Comparison of ENCODE assay signal across 9 cellular contexts in genomic region chr21:44927587-44928461, GRCh38. TPM values are rescaled to one million over a fixed set of nuclear protein-coding genes. Genes with fewer than 3 reads are reported as not detected.
DNase-seq lines count a peak whose midpoint lies in the region; ATAC-seq, FAIRE-seq and TF ChIP-seq lines count a peak whose summit lies in the region.
"Had no signal": no experiment of that assay in that cellular context is flagged by ENCODE, and none has a peak within 500 bp of the region (broad histone marks: within the 10 kb centered on the region; RNA-seq: fewer than 3 reads in every experiment).

No MANE protein-coding gene starts in this region.

- peak overlapping the region; percentile 11 to 53; a peak in 3 of 4 replicates for H3K4me2 ChIP-seq in H1 (ENCODE audit: insufficient read depth in 1 of 2, low read depth in 2 of 2, low read length in 2 of 2)
- H3K4me2 ChIP-seq in neural progenitor cell, result peak overlapping the region; percentile 60

- H3K79me2 ChIP-seq in H1 (ENCODE audit: control insufficient read depth in 1 of 2, insufficient read depth in 2 of 2, low read length in 2 of 2) (no peaks in the 10 kb centered on the region), neural progenitor cell (ENCODE audit: low read depth) (no peaks in the 10 kb centered on the region)

- WGBS in H1 (ENCODE audit: extremely low coverage in 1 of 2, insufficient coverage in 1 of 2, insufficient read length in 1 of 2, insufficient replicate concordance in 2 of 2, low coverage in 1 of 2, low lambda C conversion rate in 2 of 2, missing lambda C conversion rate in 1 of 2), 2 experiments, result 41% methylated on average over 15 of the region's 19 CpGs; no CpG with 5 or more reads in 1 of the 2 experiments

- no peak overlapping the region for H4K5ac ChIP-seq in H1 (ENCODE audit: insufficient read length, low read depth, low read length)

- peak overlapping the region; percentile 60; the same call in 1 of the 2 replicates for H2BK12ac ChIP-seq in H1 (ENCODE audit: low read depth, low read length)

- no peak overlapping the region for H2BK120ac ChIP-seq in H1 (replicated peaks; ENCODE audit: low read depth, low read length)

- no peak overlapping the region for H4K91ac ChIP-seq in H1 (replicated peaks; ENCODE audit: insufficient read length, low read length)

- H2BK15ac ChIP-seq in H1 (ENCODE audit: low read length), result 0 out of 2 replicates have a peak overlapping the region, but pooled peaks have one; percentile 46

- 0 out of 2 replicates have a peak overlapping the region, but pooled peaks have one; percentile 22 for H4K8ac ChIP-seq in H1 (ENCODE audit: extremely low read depth, insufficient read depth, low read length)

- H2AFZ ChIP-seq in H1 (ENCODE audit: low read length) (no peak overlapping the region), neural progenitor cell (replicated peaks) (peak overlapping the region; percentile 45)

- H3K14ac ChIP-seq in H1 (ENCODE audit: insufficient read length), result no peak overlapping the region

- H3K4me1 Mint-ChIP-seq in activated CD4-positive, alpha-beta memory T cell treated with anti-CD3 and anti-CD28 coated beads, Interleukin-2, amount 10 ng/mL, durations not matched to agents 7 days and 5 days, result peaks cover 77% of the 10 kb centered on the region
- H3K4me1 Mint-ChIP-seq in neural progenitor cell, result peaks cover 36% of the 10 kb centered on the region

- peak overlapping the region; percentile 94 for H3K4me3 Mint-ChIP-seq in activated CD4-positive, alpha-beta memory T cell treated with anti-CD3 and anti-CD28 coated beads, Interleukin-2, amount 10 ng/mL, durations not matched to agents 7 days and 5 days
- H3K4me3 Mint-ChIP-seq in neural progenitor cell, result no peak overlapping the region

- TF ChIP-seq POLR2A in H1 (IDR thresholded peaks at IDR 0.05; ENCODE audit: control extremely low read depth in 1 of 2, low read depth in 2 of 2, low read length in 2 of 2), result no peak

- H3K23ac ChIP-seq in H1 (ENCODE audit: insufficient read length), result no peak overlapping the region

- H3K4me1 ChIP-seq in H1 (replicated peaks in 1 of 4; ENCODE audit: control insufficient read depth in 3 of 4, insufficient read depth in 4 of 4, low read length in 3 of 4) (peaks cover 0 to 28% (median 20%) of the 10 kb centered on the region in 4 experiments; a peak in 5 of 7 replicates), neural progenitor cell (peaks cover 21% of the 10 kb centered on the region), upper lobe of right lung (peaks cover 60% of the 10 kb centered on the region)

- no peak for TF ChIP-seq RAD21 in H1 (IDR thresholded peaks at IDR 0.05 in 1 of 2, conservative IDR thresholded peaks at IDR 0.05 in 1 of 2; ENCODE audit: low read depth in 2 of 2, low read length in 2 of 2)

- POLR2A ChIA-PET in activated CD4-positive, alpha-beta memory T cell treated with anti-CD3 and anti-CD28 coated beads, Interleukin-2, amount 10 ng/mL, durations not matched to agents 7 days and 5 days (lab: Charles Lee), result interaction anchor here (0.8 to 9.1 kb wide), 18 partner anchors 10 to 160 kb away, joined by 3 to 203 read pairs (median 4); partner anchors contain the start of genes PTTG1IP, SLX9 and UBE2G2
- POLR2A ChIA-PET in H1 (lab: Charles Lee; ENCODE audit: partially characterized antibody), result interaction anchor here (0.6 to 1.6 kb wide), 5 partner anchors 9 to 541 kb away, joined by 4 to 5 read pairs (median 4); no protein-coding TSS in a partner anchor

- H3K79me1 ChIP-seq in H1 (ENCODE audit: low read depth, low read length), result no peaks in the 10 kb centered on the region

- peaks cover 23 to 73% (median 60%) of the 10 kb centered on the region in 4 experiments for H3K27me3 ChIP-seq in H1 (replicated peaks in 1 of 4; ENCODE audit: control insufficient read depth in 3 of 4, extremely low read depth in 1 of 4, insufficient read depth in 3 of 4, low read length in 3 of 4)
- H3K27me3 ChIP-seq in neural progenitor cell, result peaks cover 97% of the 10 kb centered on the region
- peaks cover 20% of the 10 kb centered on the region for H3K27me3 ChIP-seq in upper lobe of right lung

- no peaks in the 10 kb centered on the region for H3K27me3 Mint-ChIP-seq in activated CD4-positive, alpha-beta memory T cell treated with anti-CD3 and anti-CD28 coated beads, Interleukin-2, amount 10 ng/mL, durations not matched to agents 7 days and 5 days
- H3K27me3 Mint-ChIP-seq in neural progenitor cell (ENCODE audit: insufficient read depth, low read depth), result peaks cover 26% of the 10 kb centered on the region

- peak overlapping the region; percentile 82 for H3K4me3 ChIP-seq in GM12865 (ENCODE audit: low read depth, low read length)
- peak overlapping the region in 1 of 4 experiments; percentile 45; a peak in 1 of 8 replicates for H3K4me3 ChIP-seq in H1 (ENCODE audit: extremely low read depth in 1 of 4, insufficient read depth in 2 of 4, low read depth in 3 of 4, low read length in 4 of 4)
- no peak overlapping the region for H3K4me3 ChIP-seq in neural progenitor cell
- H3K4me3 ChIP-seq in upper lobe of right lung, result peak overlapping the region; percentile 23
- H3K4me3 ChIP-seq: body of pancreas had no signal

- H3K36me3 ChIP-seq in H1 (ENCODE audit: control insufficient read depth in 2 of 4, insufficient read depth in 4 of 4, low read length in 3 of 4) (peaks cover 0 to 4% (median 0%) of the 10 kb centered on the region in 4 experiments; a peak in 1 of 8 replicates), neural progenitor cell (no peaks in the 10 kb centered on the region), upper lobe of right lung (no peaks in the 10 kb centered on the region)

- peak; percentile 53 for ATAC-seq in upper lobe of right lung
- ATAC-seq: body of pancreas had no signal

- peaks cover 25% of the 10 kb centered on the region for H3K36me3 Mint-ChIP-seq in activated CD4-positive, alpha-beta memory T cell treated with anti-CD3 and anti-CD28 coated beads, Interleukin-2, amount 10 ng/mL, durations not matched to agents 7 days and 5 days (ENCODE audit: low read depth)
- H3K36me3 Mint-ChIP-seq in neural progenitor cell, result peaks cover 2% of the 10 kb centered on the region

- FAIRE-seq in H1 (lab: Jason Lieb, UNC), result no peak

- no peak overlapping the region for H3K4ac ChIP-seq in H1 (replicated peaks; ENCODE audit: insufficient read length, low read depth, low read length)

- peaks cover 7% of the 10 kb centered on the region; the same call in 1 of the 2 replicates for H3K23me2 ChIP-seq in H1 (ENCODE audit: low read depth, low read length)

- no peak for TF ChIP-seq EP300 in H1 (IDR thresholded peaks at IDR 0.05; ENCODE audit: borderline replicate concordance in 1 of 2, low read depth in 2 of 2, low read length in 2 of 2)

- H3K18ac ChIP-seq in H1 (ENCODE audit: extremely low read depth, low read length), result no peak overlapping the region; the same call in 1 of the 2 replicates

- TF ChIP-seq CTCF in GM12865 (IDR thresholded peaks at IDR 0.05; ENCODE audit: insufficient read depth, low read depth, low read length, missing control alignments), result no peak
- no peak for TF ChIP-seq CTCF in H1 (IDR thresholded peaks at IDR 0.05; ENCODE audit: control extremely low read depth in 1 of 3, insufficient read depth in 1 of 3, low read depth in 1 of 3, low read length in 3 of 3)
- TF ChIP-seq CTCF in neural progenitor cell (IDR thresholded peaks at IDR 0.05), result no peak
- TF ChIP-seq CTCF in upper lobe of right lung (IDR thresholded peaks at IDR 0.05), result no peak

- DNase-seq in GM12865 (ENCODE audit: low read depth), result peak; percentile 89
- peak; percentile 81 for DNase-seq in M059J (ENCODE audit: low read depth)
- peak; percentile 89 for DNase-seq in activated CD4-positive, alpha-beta memory T cell treated with anti-CD3 and anti-CD28 coated beads, Interleukin-2, amount 10 ng/mL, durations not matched to agents 7 days and 5 days
- no peak for DNase-seq in H1 (ENCODE audit: low read depth in 1 of 2, low spot score in 2 of 2)
- DNase-seq in neural progenitor cell (ENCODE audit: low spot score), result no peak
- peak; percentile 81 for DNase-seq in upper lobe of right lung
- DNase-seq in SK-N-DZ (ENCODE audit: low spot score), result no peak
- no peak for DNase-seq in Ammon's horn (ENCODE audit: low spot score)

- no peak overlapping the region for H2BK20ac ChIP-seq in H1 (ENCODE audit: low read length)

- H3K27ac ChIP-seq in H1 (ENCODE audit: low read depth, low read length) (no peak overlapping the region), neural progenitor cell (no peak overlapping the region), upper lobe of right lung (peak overlapping the region; percentile 60)

- H4K20me1 ChIP-seq in H1 (replicated peaks in 1 of 2; ENCODE audit: control insufficient read depth in 1 of 2, insufficient read depth in 2 of 2, low read length in 2 of 2), result peaks cover 0 to 3% of the 10 kb centered on the region in 2 experiments
- peaks cover 5% of the 10 kb centered on the region for H4K20me1 ChIP-seq in neural progenitor cell (ENCODE audit: low read depth)

- no peak overlapping the region; the same call in 1 of the 2 replicates for H2AK5ac ChIP-seq in H1 (ENCODE audit: low read depth, low read length)

- intact Hi-C loops in upper lobe of right lung (cut with DNase I), result no loop called here

- H3K27ac Mint-ChIP-seq in activated CD4-positive, alpha-beta memory T cell treated with anti-CD3 and anti-CD28 coated beads, Interleukin-2, amount 10 ng/mL, durations not matched to agents 7 days and 5 days, result peak overlapping the region; percentile 98
- H3K27ac Mint-ChIP-seq in neural progenitor cell, result no peak overlapping the region

- H3K9me3 Mint-ChIP-seq in activated CD4-positive, alpha-beta memory T cell treated with anti-CD3 and anti-CD28 coated beads, Interleukin-2, amount 10 ng/mL, durations not matched to agents 7 days and 5 days, result no peaks in the 10 kb centered on the region
- peaks cover 4% of the 10 kb centered on the region for H3K9me3 Mint-ChIP-seq in neural progenitor cell

- CTCF ChIA-PET in activated CD4-positive, alpha-beta memory T cell treated with anti-CD3 and anti-CD28 coated beads, Interleukin-2, amount 10 ng/mL, durations not matched to agents 7 days and 5 days (lab: Charles Lee), result interaction anchor here (0.9 to 3.0 kb wide), 10 partner anchors 11 to 201 kb away, joined by 3 to 20 read pairs (median 6); partner anchors contain the start of genes SLX9 and UBE2G2
- CTCF ChIA-PET in H1 (lab: Charles Lee; ENCODE audit: partially characterized antibody), result interaction anchor here (0.7 to 1.8 kb wide), 9 partner anchors 10 to 197 kb away, joined by 3 to 6 read pairs (median 3); no protein-coding TSS in a partner anchor

- H3K9ac ChIP-seq in H1 (replicated peaks in 1 of 4; ENCODE audit: extremely low read depth in 1 of 4, low read depth in 3 of 4, low read length in 3 of 4) (no peak overlapping the region), neural progenitor cell (no peak overlapping the region)

- H3K56ac ChIP-seq in H1 (replicated peaks; ENCODE audit: insufficient read length, low read depth, low read length), result no peak overlapping the region

- no peaks in the 10 kb centered on the region for H3F3A ChIP-seq in neural progenitor cell (ENCODE audit: low read depth)

- peak overlapping the region; percentile 52; the same call in 1 of the 2 replicates for H2BK5ac ChIP-seq in H1 (ENCODE audit: low read depth, low read length)

- no peaks in the 10 kb centered on the region for H3K9me3 ChIP-seq in H1 (ENCODE audit: insufficient read depth in 2 of 2, low read depth in 1 of 2, low read length in 1 of 2)
- H3K9me3 ChIP-seq in neural progenitor cell (ENCODE audit: low read depth), result no peaks in the 10 kb centered on the region
- H3K9me3 ChIP-seq in upper lobe of right lung, result no peaks in the 10 kb centered on the region
- H3K9me3 ChIP-seq: body of pancreas had no signal

RNA-seq across cellular contexts. Expression of gene ITGB2, which starts 7.1 kb away (rescaled TPM):
- 0.10 TPM in 1 of 2 replicates, not detected in the other for total RNA-seq in M059J (2014; rRNA removed; shearing (Covaris generic))
- 100 to 1,000 TPM; 631 to 642 TPM for total RNA-seq in activated CD4-positive, alpha-beta memory T cell treated with anti-CD3 and anti-CD28 coated beads, Interleukin-2, amount 10 ng/mL, durations not matched to agents 7 days and 5 days
- total RNA-seq in H1 (2021; fragmentation: NEBNext Ultra II Directional; extraction: Animal tissue kit (Norgen Biotek cat#: 25700)), result 0.24 and 0.36 TPM in 2 replicates
- 0.63 and 0.89 TPM in 2 replicates for polyA plus RNA-seq in H1 (2011; rRNA removed)
- polyA plus RNA-seq in H1 (2011; cell fraction: cytosol; rRNA removed), result 0.76 TPM
- 1.6 TPM for polyA plus RNA-seq in H1 (2011; cell fraction: nucleus; rRNA removed)
- polyA plus RNA-seq in H1 (2012, experiment 1 of 2), result 0.40 to 0.58 TPM (median 0.48 TPM) in 4 replicates
- 0.49 TPM for polyA plus RNA-seq in H1 (2012, experiment 2 of 2)
- 0.26 TPM for polyA plus RNA-seq in H1 (2013, experiment 1 of 2)
- 0.52 TPM for polyA plus RNA-seq in H1 (2013, experiment 2 of 2)
- 0.25 and 0.27 TPM in 2 replicates for polyA minus RNA-seq in H1 (2011; rRNA and poly(A)+ RNA removed)
- polyA minus RNA-seq in H1 (2011; cell fraction: cytosol; rRNA and poly(A)+ RNA removed), result not detected
- 0.70 TPM for polyA minus RNA-seq in H1 (2011; cell fraction: nucleus; rRNA and poly(A)+ RNA removed)
- total RNA-seq in neural progenitor cell (ENCODE audit: low replicate concordance), result 0.09 TPM in 1 of 2 replicates, not detected in the other
- total RNA-seq in upper lobe of right lung, result 370 TPM
- polyA plus RNA-seq in SK-N-DZ (2014; cell fraction: cytosol; rRNA removed), result 0.07 TPM in 1 of 2 replicates, not detected in the other
- polyA plus RNA-seq in SK-N-DZ (2014; cell fraction: nucleus; rRNA removed), result 0.13 TPM in 1 of 2 replicates, not detected in the other

RNA-seq across cellular contexts. Expression of gene SLX9, which starts 12.0 kb away (rescaled TPM):
- total RNA-seq in M059J (2014; rRNA removed; shearing (Covaris generic)), result 10.8 and 23.4 TPM in 2 replicates
- 10 to 100 TPM; 42.4 to 47.0 TPM for total RNA-seq in activated CD4-positive, alpha-beta memory T cell treated with anti-CD3 and anti-CD28 coated beads, Interleukin-2, amount 10 ng/mL, durations not matched to agents 7 days and 5 days
- 57.3 and 64.1 TPM in 2 replicates for total RNA-seq in H1 (2021; fragmentation: NEBNext Ultra II Directional; extraction: Animal tissue kit (Norgen Biotek cat#: 25700))
- polyA plus RNA-seq in H1 (2011; rRNA removed), result 17.7 and 34.6 TPM in 2 replicates
- polyA plus RNA-seq in H1 (2011; cell fraction: cytosol; rRNA removed), result 43.7 TPM
- 28.5 TPM for polyA plus RNA-seq in H1 (2011; cell fraction: nucleus; rRNA removed)
- polyA plus RNA-seq in H1 (2012, experiment 1 of 2), result 20.8 to 42.4 TPM (median 39.1 TPM) in 4 replicates
- polyA plus RNA-seq in H1 (2012, experiment 2 of 2), result 28.1 TPM
- 28.3 TPM for polyA plus RNA-seq in H1 (2013, experiment 1 of 2)
- 30.5 TPM for polyA plus RNA-seq in H1 (2013, experiment 2 of 2)
- polyA minus RNA-seq in H1 (2011; rRNA and poly(A)+ RNA removed), result 5.9 and 6.3 TPM in 2 replicates
- 28.0 TPM for polyA minus RNA-seq in H1 (2011; cell fraction: cytosol; rRNA and poly(A)+ RNA removed)
- 8.6 TPM for polyA minus RNA-seq in H1 (2011; cell fraction: nucleus; rRNA and poly(A)+ RNA removed)
- total RNA-seq in neural progenitor cell (ENCODE audit: low replicate concordance) (4.7 and 17.1 TPM in 2 replicates), upper lobe of right lung (22.8 TPM)
- polyA plus RNA-seq in SK-N-DZ (2014; cell fraction: cytosol; rRNA removed), result 17.1 and 23.9 TPM in 2 replicates
- polyA plus RNA-seq in SK-N-DZ (2014; cell fraction: nucleus; rRNA removed), result 12.7 and 14.2 TPM in 2 replicates

RNA-seq across cellular contexts. Expression of gene PTTG1IP, which starts 54.3 kb away (rescaled TPM):
- total RNA-seq in M059J (2014; rRNA removed; shearing (Covaris generic)), result 470 and 558 TPM in 2 replicates
- total RNA-seq in activated CD4-positive, alpha-beta memory T cell treated with anti-CD3 and anti-CD28 coated beads, Interleukin-2, amount 10 ng/mL, durations not matched to agents 7 days and 5 days, result 10 to 100 TPM; 80.3 to 82.6 TPM
- 124 and 130 TPM in 2 replicates for total RNA-seq in H1 (2021; fragmentation: NEBNext Ultra II Directional; extraction: Animal tissue kit (Norgen Biotek cat#: 25700))
- 88.9 and 90.8 TPM in 2 replicates for polyA plus RNA-seq in H1 (2011; rRNA removed)
- 98.5 TPM for polyA plus RNA-seq in H1 (2011; cell fraction: cytosol; rRNA removed)
- polyA plus RNA-seq in H1 (2011; cell fraction: nucleus; rRNA removed), result 76.0 TPM
- 76.4 to 95.3 TPM (median 87.0 TPM) in 4 replicates for polyA plus RNA-seq in H1 (2012, experiment 1 of 2)
- 117 TPM for polyA plus RNA-seq in H1 (2012, experiment 2 of 2)
- polyA plus RNA-seq in H1 (2013, experiment 1 of 2), result 140 TPM
- 172 TPM for polyA plus RNA-seq in H1 (2013, experiment 2 of 2)
- polyA minus RNA-seq in H1 (2011; rRNA and poly(A)+ RNA removed), result 63.7 and 69.2 TPM in 2 replicates
- polyA minus RNA-seq in H1 (2011; cell fraction: cytosol; rRNA and poly(A)+ RNA removed), result 110 TPM
- 39.1 TPM for polyA minus RNA-seq in H1 (2011; cell fraction: nucleus; rRNA and poly(A)+ RNA removed)
- 162 and 192 TPM in 2 replicates for total RNA-seq in neural progenitor cell (ENCODE audit: low replicate concordance)
- total RNA-seq in upper lobe of right lung, result 244 TPM
- polyA plus RNA-seq in SK-N-DZ (2014; cell fraction: cytosol; rRNA removed), result 183 and 199 TPM in 2 replicates
- polyA plus RNA-seq in SK-N-DZ (2014; cell fraction: nucleus; rRNA removed), result 130 and 133 TPM in 2 replicates

Comparison
In these comparisons a context has a peak if more than half of its experiments do, and no peak if none do; other contexts are left out.
1. DNase-seq: peak in GM12865 (single experiment), M059J (single experiment), activated CD4-positive, alpha-beta memory T cell treated with anti-CD3 and anti-CD28 coated beads, Interleukin-2, amount 10 ng/mL, durations not matched to agents 7 days and 5 days (single experiment) and upper lobe of right lung (single experiment); none in H1 (0 of 2), neural progenitor cell (single experiment), SK-N-DZ (single experiment) and Ammon's horn (single experiment).
2. RNA of gene ITGB2, which starts 7.1 kb away (total RNA-seq): 631 to 642 TPM in activated CD4-positive, alpha-beta memory T cell treated with anti-CD3 and anti-CD28 coated beads, Interleukin-2, amount 10 ng/mL, durations not matched to agents 7 days and 5 days and 370 TPM in upper lobe of right lung (single experiment); 0.24 to 0.36 TPM in H1, 0.10 TPM in M059J and 0.09 TPM in neural progenitor cell; every median in the first group is over 100 times any median in the second.